In genomic region chr3:15958692-15959433, GRCh38 we compare ENCODE assay signal across 13 cellular contexts.
"Had no signal": no experiment of that assay in that cellular context is flagged by ENCODE, and none has a peak within 500 bp of the region (broad histone marks: within the 10 kb centered on the region; RNA-seq: fewer than 3 reads in every experiment).

No MANE protein-coding gene starts in this region.

- H3K4me1 ChIP-seq: sigmoid colon had no signal

- H3K4me3 ChIP-seq: heart left ventricle, sigmoid colon had no signal

- H3K27ac Mint-ChIP-seq: activated CD4-positive, alpha-beta memory T cell treated with anti-CD3 and anti-CD28 coated beads, Interleukin-2, amount 10 ng/mL, durations not matched to agents 7 days and 5 days; activated naive CD8-positive, alpha-beta T cell treated with anti-CD3 and anti-CD28 coated beads, Interleukin-2, amount 10 ng/mL, durations not matched to agents 7 days and 5 days; nephron; type B pancreatic cell had no signal

- H3K4me1 Mint-ChIP-seq: activated CD4-positive, alpha-beta memory T cell treated with anti-CD3 and anti-CD28 coated beads, Interleukin-2, amount 10 ng/mL, durations not matched to agents 7 days and 5 days; activated naive CD8-positive, alpha-beta T cell treated with anti-CD3 and anti-CD28 coated beads, Interleukin-2, amount 10 ng/mL, durations not matched to agents 7 days and 5 days; central memory CD8-positive, alpha-beta T cell had no signal

- ATAC-seq: esophagus mucosa, left lobe of liver had no signal

- H3K27me3 ChIP-seq: heart left ventricle, sigmoid colon had no signal

- DNase-seq: activated CD4-positive, alpha-beta memory T cell treated with anti-CD3 and anti-CD28 coated beads, Interleukin-2, amount 10 ng/mL, durations not matched to agents 7 days and 5 days; activated CD8-positive, alpha-beta memory T cell treated with anti-CD3 and anti-CD28 coated beads, Interleukin-2, amount 50 U/mL, for 48 hours; activated naive CD8-positive, alpha-beta T cell treated with anti-CD3 and anti-CD28 coated beads, Interleukin-2, amount 10 ng/mL, durations not matched to agents 7 days and 5 days; heart left ventricle; islet precursor cell; sigmoid colon; stimulated activated CD4-positive, alpha-beta T cell treated with anti-CD3 and anti-CD28 coated beads, Interleukin-2, amount 100 ng/mL, for 48 hours; stimulated activated naive CD4-positive, alpha-beta T cell treated with Interleukin-2 at 50 U/mL for 16 hours had no signal

- H3K9me3 ChIP-seq: heart left ventricle, sigmoid colon had no signal

- H3K4me3 Mint-ChIP-seq: activated CD4-positive, alpha-beta memory T cell treated with anti-CD3 and anti-CD28 coated beads, Interleukin-2, amount 10 ng/mL, durations not matched to agents 7 days and 5 days; activated naive CD8-positive, alpha-beta T cell treated with anti-CD3 and anti-CD28 coated beads, Interleukin-2, amount 10 ng/mL, durations not matched to agents 7 days and 5 days; central memory CD8-positive, alpha-beta T cell; nephron; type B pancreatic cell had no signal

- H3K36me3 Mint-ChIP-seq: activated naive CD8-positive, alpha-beta T cell treated with anti-CD3 and anti-CD28 coated beads, Interleukin-2, amount 10 ng/mL, durations not matched to agents 7 days and 5 days; type B pancreatic cell had no signal

- H3K27ac ChIP-seq: sigmoid colon had no signal

- H3K27me3 Mint-ChIP-seq: activated CD4-positive, alpha-beta memory T cell treated with anti-CD3 and anti-CD28 coated beads, Interleukin-2, amount 10 ng/mL, durations not matched to agents 7 days and 5 days; activated naive CD8-positive, alpha-beta T cell treated with anti-CD3 and anti-CD28 coated beads, Interleukin-2, amount 10 ng/mL, durations not matched to agents 7 days and 5 days had no signal

- H3K36me3 ChIP-seq: heart left ventricle, sigmoid colon had no signal

- H3K9me3 Mint-ChIP-seq: activated CD4-positive, alpha-beta memory T cell treated with anti-CD3 and anti-CD28 coated beads, Interleukin-2, amount 10 ng/mL, durations not matched to agents 7 days and 5 days; activated naive CD8-positive, alpha-beta T cell treated with anti-CD3 and anti-CD28 coated beads, Interleukin-2, amount 10 ng/mL, durations not matched to agents 7 days and 5 days; central memory CD8-positive, alpha-beta T cell; nephron; type B pancreatic cell had no signal
